Comparison of ENCODE assay signal across 9 cellular contexts in the genomic region with DNA sequence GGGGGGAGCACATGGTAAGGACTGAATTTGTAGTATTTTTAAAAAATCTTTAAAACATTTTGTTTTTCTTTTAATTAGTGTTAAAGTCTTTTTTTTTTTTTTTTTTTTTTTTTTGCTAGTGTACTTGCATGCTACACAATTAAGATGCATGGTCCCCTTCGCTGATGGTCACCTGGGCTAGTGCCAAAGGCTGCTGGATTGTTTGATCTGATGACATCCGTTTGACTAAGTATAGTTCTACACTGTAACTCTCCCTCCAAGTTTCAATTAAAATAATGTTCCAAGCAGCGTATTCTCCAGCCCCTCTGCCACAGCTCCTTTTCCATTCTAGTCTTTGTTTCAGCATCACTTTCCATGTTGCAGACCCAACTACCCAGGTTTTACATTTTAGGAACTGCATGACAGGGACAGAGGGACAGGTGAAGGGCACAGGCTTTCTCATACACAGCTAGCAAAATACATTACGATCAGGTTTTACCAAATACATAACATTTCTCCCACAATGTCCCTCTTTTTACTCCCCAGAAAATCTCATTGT. TPM values are rescaled to one million over a fixed set of nuclear protein-coding genes. Genes with fewer than 3 reads are reported as not detected.
DNase-seq lines count a peak whose midpoint lies in the region; ATAC-seq and TF ChIP-seq lines count a peak whose summit lies in the region.
"Had no signal": no experiment of that assay in that cellular context is flagged by ENCODE, and none has a peak within 500 bp of the region (broad histone marks: within the 10 kb centered on the region; RNA-seq: fewer than 3 reads in every experiment).

No MANE protein-coding gene starts in this region.

- TF ChIP-seq CTCF in astrocyte of the cerebellum (IDR thresholded peaks at IDR 0.05; ENCODE audit: low read depth, low read length, missing control alignments): no peak
- TF ChIP-seq CTCF in liver (IDR thresholded peaks at IDR 0.05; ENCODE audit: low read depth, low read length, missing input control): no peak

- no peaks in the 10 kb centered on the region for H3K27me3 ChIP-seq in liver (ENCODE audit: control insufficient read depth in 4 of 4, insufficient read depth in 4 of 4, low read length in 3 of 4)
- H3K27me3 ChIP-seq: foreskin keratinocyte had no signal

- no peak for TF ChIP-seq RAD21 in liver (IDR thresholded peaks at IDR 0.05)

- H3K36me3 ChIP-seq in liver (ENCODE audit: control insufficient read depth in 4 of 4, insufficient read depth in 3 of 4, low read depth in 1 of 4, low read length in 3 of 4) (no peaks in the 10 kb centered on the region), urinary bladder (ENCODE audit: insufficient read depth) (no peaks in the 10 kb centered on the region)

- ATAC-seq in HG03520 (IDR thresholded peaks at IDR 0.05; ENCODE audit: unreplicated experiment) (no peak), GM18867 (IDR thresholded peaks at IDR 0.05; ENCODE audit: unreplicated experiment) (no peak)

- peak overlapping the region; percentile 16 to 64 for H3K9ac ChIP-seq in liver (ENCODE audit: low read depth in 1 of 2, low read length in 2 of 2)

- in situ Hi-C loops in astrocyte of the cerebellum (cut with HindIII; ENCODE audit: low sequenced_read_pairs): no loop called here

- no peak overlapping the region for H3K27ac ChIP-seq in liver (ENCODE audit: low read depth in 1 of 2, low read length in 2 of 2)
- H3K27ac ChIP-seq in urinary bladder (ENCODE audit: low read depth): no peak overlapping the region
- H3K27ac ChIP-seq: foreskin keratinocyte had no signal

- H3K9me3 ChIP-seq in liver (ENCODE audit: control insufficient read depth in 4 of 4, low read length in 3 of 4): no peaks in the 10 kb centered on the region

- WGBS in liver: 12% methylated on average over 4 of the region's 4 CpGs
- 11% methylated on average over 4 of the region's 4 CpGs for WGBS in urinary bladder

- H3K4me3 ChIP-seq in astrocyte of the cerebellum (ENCODE audit: low read depth, low read length) (peak overlapping the region; percentile 76), liver (ENCODE audit: low read depth in 1 of 3, low read length in 3 of 3) (peak overlapping the region in 2 of 3 donors; percentile 54 to 89), urinary bladder (ENCODE audit: low read depth, low read length) (peak overlapping the region; percentile 75)

- H3K4me1 ChIP-seq in liver (ENCODE audit: control insufficient read depth in 4 of 4, insufficient read depth in 4 of 4, low read length in 3 of 4) (peaks cover 7 to 14% (median 8%) of the 10 kb centered on the region in 4 donors), urinary bladder (ENCODE audit: insufficient read depth) (peaks cover 1% of the 10 kb centered on the region)
- H3K4me1 ChIP-seq: foreskin keratinocyte had no signal

- peak; percentile 4 for DNase-seq in stimulated activated CD4-positive, alpha-beta T cell treated with anti-CD3 and anti-CD28 coated beads, Interleukin-15, amount 100 ng/mL, for 24 hours
- DNase-seq in stimulated activated CD4-positive, alpha-beta T cell treated with anti-CD3 and anti-CD28 coated beads, Interleukin-2, amount 100 ng/mL, for 24 hours: no peak
- DNase-seq in astrocyte of the cerebellum (ENCODE audit: low read depth): no peak
- no peak for DNase-seq in HK-2 (ENCODE audit: unreplicated experiment)

TF ChIP-seq in liver, 16 proteins besides CTCF, POLR2A, EP300 and RAD21:
- TF ChIP-seq FOXA1 (IDR thresholded peaks at IDR 0.05) (no peak), HNF4A (conservative IDR thresholded peaks at IDR 0.05) (no peak), YY1 (IDR thresholded peaks at IDR 0.05) (no peak), RXRA (IDR thresholded peaks at IDR 0.05) (no peak), FOXA2 (IDR thresholded peaks at IDR 0.05) (no peak), SP1 (IDR thresholded peaks at IDR 0.05) (no peak), EGR1 (IDR thresholded peaks at IDR 0.05; ENCODE audit: low read depth in 2 of 2) (no peak), HNF4G (IDR thresholded peaks at IDR 0.05) (no peak), GABPA (IDR thresholded peaks at IDR 0.05 in 1 of 2, conservative IDR thresholded peaks at IDR 0.05 in 1 of 2) (no peak), TAF1 (conservative IDR thresholded peaks at IDR 0.05) (no peak), NR2F2 (IDR thresholded peaks at IDR 0.05) (no peak), JUND (IDR thresholded peaks at IDR 0.05) (no peak)
- TF ChIP-seq, protein P1, sequence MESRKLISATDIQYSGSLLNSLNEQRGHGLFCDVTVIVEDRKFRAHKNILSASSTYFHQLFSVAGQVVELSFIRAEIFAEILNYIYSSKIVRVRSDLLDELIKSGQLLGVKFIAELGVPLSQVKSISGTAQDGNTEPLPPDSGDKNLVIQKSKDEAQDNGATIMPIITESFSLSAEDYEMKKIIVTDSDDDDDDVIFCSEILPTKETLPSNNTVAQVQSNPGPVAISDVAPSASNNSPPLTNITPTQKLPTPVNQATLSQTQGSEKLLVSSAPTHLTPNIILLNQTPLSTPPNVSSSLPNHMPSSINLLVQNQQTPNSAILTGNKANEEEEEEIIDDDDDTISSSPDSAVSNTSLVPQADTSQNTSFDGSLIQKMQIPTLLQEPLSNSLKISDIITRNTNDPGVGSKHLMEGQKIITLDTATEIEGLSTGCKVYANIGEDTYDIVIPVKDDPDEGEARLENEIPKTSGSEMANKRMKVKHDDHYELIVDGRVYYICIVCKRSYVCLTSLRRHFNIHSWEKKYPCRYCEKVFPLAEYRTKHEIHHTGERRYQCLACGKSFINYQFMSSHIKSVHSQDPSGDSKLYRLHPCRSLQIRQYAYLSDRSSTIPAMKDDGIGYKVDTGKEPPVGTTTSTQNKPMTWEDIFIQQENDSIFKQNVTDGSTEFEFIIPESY (IDR thresholded peaks at IDR 0.05): no peak
- TF ChIP-seq, protein P2, sequence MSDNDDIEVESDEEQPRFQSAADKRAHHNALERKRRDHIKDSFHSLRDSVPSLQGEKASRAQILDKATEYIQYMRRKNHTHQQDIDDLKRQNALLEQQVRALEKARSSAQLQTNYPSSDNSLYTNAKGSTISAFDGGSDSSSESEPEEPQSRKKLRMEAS (IDR thresholded peaks at IDR 0.05): no peak
- TF ChIP-seq, protein P3, sequence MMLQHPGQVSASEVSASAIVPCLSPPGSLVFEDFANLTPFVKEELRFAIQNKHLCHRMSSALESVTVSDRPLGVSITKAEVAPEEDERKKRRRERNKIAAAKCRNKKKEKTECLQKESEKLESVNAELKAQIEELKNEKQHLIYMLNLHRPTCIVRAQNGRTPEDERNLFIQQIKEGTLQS (IDR thresholded peaks at IDR 0.05): no peak
- TF ChIP-seq, protein P4, sequence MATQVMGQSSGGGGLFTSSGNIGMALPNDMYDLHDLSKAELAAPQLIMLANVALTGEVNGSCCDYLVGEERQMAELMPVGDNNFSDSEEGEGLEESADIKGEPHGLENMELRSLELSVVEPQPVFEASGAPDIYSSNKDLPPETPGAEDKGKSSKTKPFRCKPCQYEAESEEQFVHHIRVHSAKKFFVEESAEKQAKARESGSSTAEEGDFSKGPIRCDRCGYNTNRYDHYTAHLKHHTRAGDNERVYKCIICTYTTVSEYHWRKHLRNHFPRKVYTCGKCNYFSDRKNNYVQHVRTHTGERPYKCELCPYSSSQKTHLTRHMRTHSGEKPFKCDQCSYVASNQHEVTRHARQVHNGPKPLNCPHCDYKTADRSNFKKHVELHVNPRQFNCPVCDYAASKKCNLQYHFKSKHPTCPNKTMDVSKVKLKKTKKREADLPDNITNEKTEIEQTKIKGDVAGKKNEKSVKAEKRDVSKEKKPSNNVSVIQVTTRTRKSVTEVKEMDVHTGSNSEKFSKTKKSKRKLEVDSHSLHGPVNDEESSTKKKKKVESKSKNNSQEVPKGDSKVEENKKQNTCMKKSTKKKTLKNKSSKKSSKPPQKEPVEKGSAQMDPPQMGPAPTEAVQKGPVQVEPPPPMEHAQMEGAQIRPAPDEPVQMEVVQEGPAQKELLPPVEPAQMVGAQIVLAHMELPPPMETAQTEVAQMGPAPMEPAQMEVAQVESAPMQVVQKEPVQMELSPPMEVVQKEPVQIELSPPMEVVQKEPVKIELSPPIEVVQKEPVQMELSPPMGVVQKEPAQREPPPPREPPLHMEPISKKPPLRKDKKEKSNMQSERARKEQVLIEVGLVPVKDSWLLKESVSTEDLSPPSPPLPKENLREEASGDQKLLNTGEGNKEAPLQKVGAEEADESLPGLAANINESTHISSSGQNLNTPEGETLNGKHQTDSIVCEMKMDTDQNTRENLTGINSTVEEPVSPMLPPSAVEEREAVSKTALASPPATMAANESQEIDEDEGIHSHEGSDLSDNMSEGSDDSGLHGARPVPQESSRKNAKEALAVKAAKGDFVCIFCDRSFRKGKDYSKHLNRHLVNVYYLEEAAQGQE (IDR thresholded peaks at IDR 0.05): no peak

RNA-seq across cellular contexts. Expression of a gene that starts 0.9 kb away (rescaled TPM):
- 1 to 10 TPM; 1.4 to 6.7 TPM for total RNA-seq in liver
- under 1 TPM; 0.40 to 0.50 TPM for polyA plus RNA-seq in liver
- 25.7 TPM for total RNA-seq in urinary bladder
- polyA plus RNA-seq in urinary bladder: 7.2 TPM
